ENCODE assay signal across 1 cellular context in genomic region chr2:152075427-152076050, GRCh38.
TF ChIP-seq lines count a peak whose summit lies in the region.

No MANE protein-coding gene starts in this region.

TF ChIP-seq in WTC11, 78 proteins besides CTCF, POLR2A, EP300 and RAD21 (continued from another document):
- no peak for TF ChIP-seq ZNF281 (CRISPR knock-in tag; IDR thresholded peaks at IDR 0.05)
- TF ChIP-seq, protein P1, sequence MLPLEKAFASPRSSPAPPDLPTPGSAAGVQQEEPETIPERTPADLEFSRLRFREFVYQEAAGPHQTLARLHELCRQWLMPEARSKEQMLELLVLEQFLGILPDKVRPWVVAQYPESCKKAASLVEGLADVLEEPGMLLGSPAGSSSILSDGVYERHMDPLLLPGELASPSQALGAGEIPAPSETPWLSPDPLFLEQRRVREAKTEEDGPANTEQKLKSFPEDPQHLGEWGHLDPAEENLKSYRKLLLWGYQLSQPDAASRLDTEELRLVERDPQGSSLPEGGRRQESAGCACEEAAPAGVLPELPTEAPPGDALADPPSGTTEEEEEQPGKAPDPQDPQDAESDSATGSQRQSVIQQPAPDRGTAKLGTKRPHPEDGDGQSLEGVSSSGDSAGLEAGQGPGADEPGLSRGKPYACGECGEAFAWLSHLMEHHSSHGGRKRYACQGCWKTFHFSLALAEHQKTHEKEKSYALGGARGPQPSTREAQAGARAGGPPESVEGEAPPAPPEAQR (CRISPR knock-in tag; IDR thresholded peaks at IDR 0.05) = no peak
- TF ChIP-seq, protein P2, sequence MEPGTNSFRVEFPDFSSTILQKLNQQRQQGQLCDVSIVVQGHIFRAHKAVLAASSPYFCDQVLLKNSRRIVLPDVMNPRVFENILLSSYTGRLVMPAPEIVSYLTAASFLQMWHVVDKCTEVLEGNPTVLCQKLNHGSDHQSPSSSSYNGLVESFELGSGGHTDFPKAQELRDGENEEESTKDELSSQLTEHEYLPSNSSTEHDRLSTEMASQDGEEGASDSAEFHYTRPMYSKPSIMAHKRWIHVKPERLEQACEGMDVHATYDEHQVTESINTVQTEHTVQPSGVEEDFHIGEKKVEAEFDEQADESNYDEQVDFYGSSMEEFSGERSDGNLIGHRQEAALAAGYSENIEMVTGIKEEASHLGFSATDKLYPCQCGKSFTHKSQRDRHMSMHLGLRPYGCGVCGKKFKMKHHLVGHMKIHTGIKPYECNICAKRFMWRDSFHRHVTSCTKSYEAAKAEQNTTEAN (CRISPR knock-in tag; IDR thresholded peaks at IDR 0.05) = no peak
- TF ChIP-seq JUN (CRISPR knock-in tag; IDR thresholded peaks at IDR 0.05) = no peak
- TF ChIP-seq, protein P3, sequence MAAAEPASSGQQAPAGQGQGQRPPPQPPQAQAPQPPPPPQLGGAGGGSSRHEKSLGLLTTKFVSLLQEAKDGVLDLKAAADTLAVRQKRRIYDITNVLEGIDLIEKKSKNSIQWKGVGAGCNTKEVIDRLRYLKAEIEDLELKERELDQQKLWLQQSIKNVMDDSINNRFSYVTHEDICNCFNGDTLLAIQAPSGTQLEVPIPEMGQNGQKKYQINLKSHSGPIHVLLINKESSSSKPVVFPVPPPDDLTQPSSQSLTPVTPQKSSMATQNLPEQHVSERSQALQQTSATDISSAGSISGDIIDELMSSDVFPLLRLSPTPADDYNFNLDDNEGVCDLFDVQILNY (CRISPR knock-in tag; IDR thresholded peaks at IDR 0.05) = no peak
- no peak for TF ChIP-seq EMX1 (CRISPR knock-in tag; IDR thresholded peaks at IDR 0.05)
- no peak for TF ChIP-seq ZNF138 (CRISPR knock-in tag; conservative IDR thresholded peaks at IDR 0.05)
- TF ChIP-seq SP1 (CRISPR knock-in tag; conservative IDR thresholded peaks at IDR 0.05) = no peak
- TF ChIP-seq NFE2L1 (CRISPR knock-in tag; IDR thresholded peaks at IDR 0.05) = no peak
- TF ChIP-seq, protein P4, sequence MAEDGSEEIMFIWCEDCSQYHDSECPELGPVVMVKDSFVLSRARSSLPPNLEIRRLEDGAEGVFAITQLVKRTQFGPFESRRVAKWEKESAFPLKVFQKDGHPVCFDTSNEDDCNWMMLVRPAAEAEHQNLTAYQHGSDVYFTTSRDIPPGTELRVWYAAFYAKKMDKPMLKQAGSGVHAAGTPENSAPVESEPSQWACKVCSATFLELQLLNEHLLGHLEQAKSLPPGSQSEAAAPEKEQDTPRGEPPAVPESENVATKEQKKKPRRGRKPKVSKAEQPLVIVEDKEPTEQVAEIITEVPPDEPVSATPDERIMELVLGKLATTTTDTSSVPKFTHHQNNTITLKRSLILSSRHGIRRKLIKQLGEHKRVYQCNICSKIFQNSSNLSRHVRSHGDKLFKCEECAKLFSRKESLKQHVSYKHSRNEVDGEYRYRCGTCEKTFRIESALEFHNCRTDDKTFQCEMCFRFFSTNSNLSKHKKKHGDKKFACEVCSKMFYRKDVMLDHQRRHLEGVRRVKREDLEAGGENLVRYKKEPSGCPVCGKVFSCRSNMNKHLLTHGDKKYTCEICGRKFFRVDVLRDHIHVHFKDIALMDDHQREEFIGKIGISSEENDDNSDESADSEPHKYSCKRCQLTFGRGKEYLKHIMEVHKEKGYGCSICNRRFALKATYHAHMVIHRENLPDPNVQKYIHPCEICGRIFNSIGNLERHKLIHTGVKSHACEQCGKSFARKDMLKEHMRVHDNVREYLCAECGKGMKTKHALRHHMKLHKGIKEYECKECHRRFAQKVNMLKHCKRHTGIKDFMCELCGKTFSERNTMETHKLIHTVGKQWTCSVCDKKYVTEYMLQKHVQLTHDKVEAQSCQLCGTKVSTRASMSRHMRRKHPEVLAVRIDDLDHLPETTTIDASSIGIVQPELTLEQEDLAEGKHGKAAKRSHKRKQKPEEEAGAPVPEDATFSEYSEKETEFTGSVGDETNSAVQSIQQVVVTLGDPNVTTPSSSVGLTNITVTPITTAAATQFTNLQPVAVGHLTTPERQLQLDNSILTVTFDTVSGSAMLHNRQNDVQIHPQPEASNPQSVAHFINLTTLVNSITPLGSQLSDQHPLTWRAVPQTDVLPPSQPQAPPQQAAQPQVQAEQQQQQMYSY (CRISPR knock-in tag; IDR thresholded peaks at IDR 0.05) = no peak
- no peak for TF ChIP-seq CREB1 (CRISPR knock-in tag; IDR thresholded peaks at IDR 0.05)
